ENCODE assay signal across 8 cellular contexts in genomic region chr3:137958635-137959034, GRCh38. TPM values are rescaled to one million over a fixed set of nuclear protein-coding genes. Genes with fewer than 3 reads are reported as not detected.
"Had no signal": no experiment of that assay in that cellular context is flagged by ENCODE, and none has a peak within 500 bp of the region (broad histone marks: within the 10 kb centered on the region; RNA-seq: fewer than 3 reads in every experiment).

No MANE protein-coding gene starts in this region.

- H3K27ac Mint-ChIP-seq: H9 had no signal

- DNase-seq: GOT3, H9, HCEC 1CT, IMR-90, KG1 had no signal

- H3K4me3 ChIP-seq: K562 had no signal

- H3K4me3 Mint-ChIP-seq: H9 had no signal

- FAIRE-seq: H54, HTR-8/SVneo, K562 had no signal

- ATAC-seq: K562 had no signal

RNA-seq across cellular contexts. Expression of gene CLDN18, which starts 51.3 kb away (rescaled TPM):
- total RNA-seq: H9, IMR-90 had no signal
- polyA plus RNA-seq: IMR-90, K562 had no signal
